In genomic region chr22:39088688-39089032, GRCh38 we compare ENCODE assay signal across 1 cellular context.
TF ChIP-seq lines count a peak whose summit lies in the region.

No MANE protein-coding gene starts in this region.

TF ChIP-seq in SK-N-SH treated with all-trans-retinoic acid at 6 μM for 48 hours, 23 proteins besides CTCF, POLR2A, EP300 and RAD21 (continued from another document):
- TF ChIP-seq TSHZ2 (CRISPR knock-in tag; IDR thresholded peaks at IDR 0.05): no peak
- TF ChIP-seq CSDC2 (CRISPR knock-in tag; IDR thresholded peaks at IDR 0.05): no peak
- TF ChIP-seq OSR1 (CRISPR knock-in tag; IDR thresholded peaks at IDR 0.05): no peak
- no peak for TF ChIP-seq CREB5 (CRISPR knock-in tag; IDR thresholded peaks at IDR 0.05; ENCODE audit: low read depth)
- TF ChIP-seq BACH2 (CRISPR knock-in tag; IDR thresholded peaks at IDR 0.05; ENCODE audit: borderline replicate concordance): no peak
- TF ChIP-seq ARNTL (CRISPR knock-in tag; IDR thresholded peaks at IDR 0.05; ENCODE audit: borderline replicate concordance, low read depth): no peak
- TF ChIP-seq POU6F1 (CRISPR knock-in tag; IDR thresholded peaks at IDR 0.05; ENCODE audit: borderline replicate concordance, low read depth): no peak
- TF ChIP-seq ZNF8 (CRISPR knock-in tag; IDR thresholded peaks at IDR 0.05): no peak
